ENCODE assay signal across 1 cellular context in the genomic region with DNA sequence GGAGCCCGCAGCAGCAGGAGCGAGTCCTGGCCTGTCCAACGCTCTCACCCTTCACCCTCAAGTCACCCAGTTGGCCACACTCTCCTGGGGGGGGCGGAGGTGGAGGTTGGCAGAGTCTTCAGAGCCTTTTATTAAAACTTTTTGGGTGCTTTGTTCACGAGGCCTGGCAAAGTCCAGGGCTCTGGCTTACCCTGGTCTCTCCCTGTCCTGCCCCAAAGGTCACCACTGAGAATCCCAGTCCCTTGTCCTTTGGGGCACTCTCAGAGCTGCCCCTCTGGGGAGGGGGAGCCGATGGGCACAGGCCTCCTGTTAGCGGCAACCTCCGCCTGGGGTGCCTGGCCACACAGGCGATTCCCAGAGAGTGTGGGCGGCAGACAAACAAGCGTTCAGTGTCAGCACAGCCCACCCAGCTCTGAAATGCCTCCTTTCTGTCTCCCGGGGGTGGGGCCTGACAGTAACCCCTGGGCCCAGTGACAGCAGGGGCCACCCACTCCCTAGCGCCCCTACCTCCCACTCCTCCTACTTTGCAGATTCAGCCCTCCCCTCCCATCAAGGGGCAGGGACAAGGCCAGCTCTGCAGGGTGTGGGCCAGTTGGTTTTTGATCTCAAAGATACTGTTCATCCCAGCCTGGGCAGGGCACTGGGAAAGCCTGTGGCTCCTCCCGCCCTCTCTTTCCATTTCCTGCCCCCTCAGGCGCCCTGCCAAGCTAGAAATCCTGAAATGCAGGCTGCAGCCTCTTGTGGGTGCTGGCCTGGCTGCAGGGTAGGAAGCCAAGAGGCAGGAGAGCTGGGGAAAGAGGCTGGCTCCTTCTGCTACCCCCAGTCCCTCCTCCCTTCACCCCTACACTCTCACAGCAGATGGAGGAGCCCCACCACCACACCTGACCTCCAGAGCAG.
TF ChIP-seq lines count a peak whose summit lies in the region.

No MANE protein-coding gene starts in this region.

TF ChIP-seq in HepG2, 621 proteins besides CTCF, POLR2A, EP300 and RAD21 (continued from another document and continues in another):
- TF ChIP-seq ATF7-NPFF (CRISPR knock-in tag; IDR thresholded peaks at IDR 0.05; ENCODE audit: low read depth) (0 out of 2 replicates have a peak, but pooled peaks have one; percentile 55), CEBPG (CRISPR knock-in tag; IDR thresholded peaks at IDR 0.05) (peak; percentile 31; the same call in 1 of the 2 replicates), NFATC3 (CRISPR knock-in tag; IDR thresholded peaks at IDR 0.05) (no peak), ZNF292 (CRISPR knock-in tag; IDR thresholded peaks at IDR 0.05; ENCODE audit: borderline replicate concordance, low read depth) (peak; percentile 88), ZNF572 (CRISPR knock-in tag; IDR thresholded peaks at IDR 0.05) (peak; percentile 85), XBP1 (CRISPR knock-in tag; IDR thresholded peaks at IDR 0.05) (no peak), ISX (CRISPR knock-in tag; conservative IDR thresholded peaks at IDR 0.05) (no peak), CBX5 (CRISPR knock-in tag; IDR thresholded peaks at IDR 0.05; ENCODE audit: borderline replicate concordance) (peak; percentile 61; the same call in 1 of the 2 replicates), ZSCAN29 (CRISPR knock-in tag; conservative IDR thresholded peaks at IDR 0.05) (peak; percentile 97), RBM22 (optimal IDR thresholded peaks at IDR 0.05; ENCODE audit: low read length) (no peak), GATA4 (IDR thresholded peaks at IDR 0.05; ENCODE audit: borderline replicate concordance, low read depth) (peak; percentile 32; the same call in 1 of the 2 replicates), HNRNPL (IDR thresholded peaks at IDR 0.05; ENCODE audit: low read depth, low read length) (peak; percentile 98), ZSCAN25 (CRISPR knock-in tag; IDR thresholded peaks at IDR 0.05) (peak; percentile 99), ZNF317 (CRISPR knock-in tag; IDR thresholded peaks at IDR 0.05) (peak; percentile 70; the same call in 1 of the 2 replicates), ZNF264 (CRISPR knock-in tag; IDR thresholded peaks at IDR 0.05) (no peak), REXO4 (CRISPR knock-in tag; IDR thresholded peaks at IDR 0.05; ENCODE audit: borderline replicate concordance) (no peak), ELF1 (CRISPR knock-in tag; IDR thresholded peaks at IDR 0.05) (peak; percentile 78; the same call in 1 of the 2 replicates), KLF15 (CRISPR knock-in tag; IDR thresholded peaks at IDR 0.05; ENCODE audit: borderline replicate concordance) (no peak), PCBP2 (optimal IDR thresholded peaks at IDR 0.05; ENCODE audit: low read depth, low read length, poor library complexity, severe bottlenecking) (no peak), ZNF614 (CRISPR knock-in tag; IDR thresholded peaks at IDR 0.05; ENCODE audit: borderline replicate concordance) (peak; percentile 65; the same call in 1 of the 2 replicates), KDM2A (CRISPR knock-in tag; IDR thresholded peaks at IDR 0.05; ENCODE audit: borderline replicate concordance, low read depth) (peak; percentile 40), ERF (CRISPR knock-in tag; IDR thresholded peaks at IDR 0.05) (peak; percentile 93), TARDBP (CRISPR knock-in tag; IDR thresholded peaks at IDR 0.05) (peak; percentile 94), ZNF430 (CRISPR knock-in tag; IDR thresholded peaks at IDR 0.05) (peak; percentile 84; the same call in 1 of the 2 replicates), ZFP62 (CRISPR knock-in tag; IDR thresholded peaks at IDR 0.05) (no peak), ZNF34 (CRISPR knock-in tag; IDR thresholded peaks at IDR 0.05; ENCODE audit: borderline replicate concordance) (peak; percentile 96; the same call in 1 of the 2 replicates), CC2D1A (CRISPR knock-in tag; IDR thresholded peaks at IDR 0.05) (peak; percentile 56; the same call in 1 of the 2 replicates)
- TF ChIP-seq, protein P1, sequence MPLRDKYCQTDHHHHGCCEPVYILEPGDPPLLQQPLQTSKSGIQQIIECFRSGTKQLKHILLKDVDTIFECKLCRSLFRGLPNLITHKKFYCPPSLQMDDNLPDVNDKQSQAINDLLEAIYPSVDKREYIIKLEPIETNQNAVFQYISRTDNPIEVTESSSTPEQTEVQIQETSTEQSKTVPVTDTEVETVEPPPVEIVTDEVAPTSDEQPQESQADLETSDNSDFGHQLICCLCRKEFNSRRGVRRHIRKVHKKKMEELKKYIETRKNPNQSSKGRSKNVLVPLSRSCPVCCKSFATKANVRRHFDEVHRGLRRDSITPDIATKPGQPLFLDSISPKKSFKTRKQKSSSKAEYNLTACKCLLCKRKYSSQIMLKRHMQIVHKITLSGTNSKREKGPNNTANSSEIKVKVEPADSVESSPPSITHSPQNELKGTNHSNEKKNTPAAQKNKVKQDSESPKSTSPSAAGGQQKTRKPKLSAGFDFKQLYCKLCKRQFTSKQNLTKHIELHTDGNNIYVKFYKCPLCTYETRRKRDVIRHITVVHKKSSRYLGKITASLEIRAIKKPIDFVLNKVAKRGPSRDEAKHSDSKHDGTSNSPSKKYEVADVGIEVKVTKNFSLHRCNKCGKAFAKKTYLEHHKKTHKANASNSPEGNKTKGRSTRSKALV (CRISPR knock-in tag; IDR thresholded peaks at IDR 0.05): peak; percentile 61
- TF ChIP-seq, protein P2, sequence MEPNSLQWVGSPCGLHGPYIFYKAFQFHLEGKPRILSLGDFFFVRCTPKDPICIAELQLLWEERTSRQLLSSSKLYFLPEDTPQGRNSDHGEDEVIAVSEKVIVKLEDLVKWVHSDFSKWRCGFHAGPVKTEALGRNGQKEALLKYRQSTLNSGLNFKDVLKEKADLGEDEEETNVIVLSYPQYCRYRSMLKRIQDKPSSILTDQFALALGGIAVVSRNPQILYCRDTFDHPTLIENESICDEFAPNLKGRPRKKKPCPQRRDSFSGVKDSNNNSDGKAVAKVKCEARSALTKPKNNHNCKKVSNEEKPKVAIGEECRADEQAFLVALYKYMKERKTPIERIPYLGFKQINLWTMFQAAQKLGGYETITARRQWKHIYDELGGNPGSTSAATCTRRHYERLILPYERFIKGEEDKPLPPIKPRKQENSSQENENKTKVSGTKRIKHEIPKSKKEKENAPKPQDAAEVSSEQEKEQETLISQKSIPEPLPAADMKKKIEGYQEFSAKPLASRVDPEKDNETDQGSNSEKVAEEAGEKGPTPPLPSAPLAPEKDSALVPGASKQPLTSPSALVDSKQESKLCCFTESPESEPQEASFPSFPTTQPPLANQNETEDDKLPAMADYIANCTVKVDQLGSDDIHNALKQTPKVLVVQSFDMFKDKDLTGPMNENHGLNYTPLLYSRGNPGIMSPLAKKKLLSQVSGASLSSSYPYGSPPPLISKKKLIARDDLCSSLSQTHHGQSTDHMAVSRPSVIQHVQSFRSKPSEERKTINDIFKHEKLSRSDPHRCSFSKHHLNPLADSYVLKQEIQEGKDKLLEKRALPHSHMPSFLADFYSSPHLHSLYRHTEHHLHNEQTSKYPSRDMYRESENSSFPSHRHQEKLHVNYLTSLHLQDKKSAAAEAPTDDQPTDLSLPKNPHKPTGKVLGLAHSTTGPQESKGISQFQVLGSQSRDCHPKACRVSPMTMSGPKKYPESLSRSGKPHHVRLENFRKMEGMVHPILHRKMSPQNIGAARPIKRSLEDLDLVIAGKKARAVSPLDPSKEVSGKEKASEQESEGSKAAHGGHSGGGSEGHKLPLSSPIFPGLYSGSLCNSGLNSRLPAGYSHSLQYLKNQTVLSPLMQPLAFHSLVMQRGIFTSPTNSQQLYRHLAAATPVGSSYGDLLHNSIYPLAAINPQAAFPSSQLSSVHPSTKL (CRISPR knock-in tag; IDR thresholded peaks at IDR 0.05): peak; percentile 86
- TF ChIP-seq, protein P3, sequence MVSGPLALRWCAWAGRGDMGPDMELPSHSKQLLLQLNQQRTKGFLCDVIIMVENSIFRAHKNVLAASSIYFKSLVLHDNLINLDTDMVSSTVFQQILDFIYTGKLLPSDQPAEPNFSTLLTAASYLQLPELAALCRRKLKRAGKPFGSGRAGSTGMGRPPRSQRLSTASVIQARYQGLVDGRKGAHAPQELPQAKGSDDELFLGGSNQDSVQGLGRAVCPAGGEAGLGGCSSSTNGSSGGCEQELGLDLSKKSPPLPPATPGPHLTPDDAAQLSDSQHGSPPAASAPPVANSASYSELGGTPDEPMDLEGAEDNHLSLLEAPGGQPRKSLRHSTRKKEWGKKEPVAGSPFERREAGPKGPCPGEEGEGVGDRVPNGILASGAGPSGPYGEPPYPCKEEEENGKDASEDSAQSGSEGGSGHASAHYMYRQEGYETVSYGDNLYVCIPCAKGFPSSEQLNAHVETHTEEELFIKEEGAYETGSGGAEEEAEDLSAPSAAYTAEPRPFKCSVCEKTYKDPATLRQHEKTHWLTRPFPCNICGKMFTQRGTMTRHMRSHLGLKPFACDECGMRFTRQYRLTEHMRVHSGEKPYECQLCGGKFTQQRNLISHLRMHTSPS (CRISPR knock-in tag; IDR thresholded peaks at IDR 0.05; ENCODE audit: low read depth): peak; percentile 98
- TF ChIP-seq, protein P4, sequence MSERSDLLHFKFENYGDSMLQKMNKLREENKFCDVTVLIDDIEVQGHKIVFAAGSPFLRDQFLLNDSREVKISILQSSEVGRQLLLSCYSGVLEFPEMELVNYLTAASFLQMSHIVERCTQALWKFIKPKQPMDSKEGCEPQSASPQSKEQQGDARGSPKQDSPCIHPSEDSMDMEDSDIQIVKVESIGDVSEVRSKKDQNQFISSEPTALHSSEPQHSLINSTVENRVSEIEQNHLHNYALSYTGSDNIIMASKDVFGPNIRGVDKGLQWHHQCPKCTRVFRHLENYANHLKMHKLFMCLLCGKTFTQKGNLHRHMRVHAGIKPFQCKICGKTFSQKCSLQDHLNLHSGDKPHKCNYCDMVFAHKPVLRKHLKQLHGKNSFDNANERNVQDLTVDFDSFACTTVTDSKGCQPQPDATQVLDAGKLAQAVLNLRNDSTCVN (CRISPR knock-in tag; IDR thresholded peaks at IDR 0.05; ENCODE audit: borderline replicate concordance): peak; percentile 75
- TF ChIP-seq, protein P5, sequence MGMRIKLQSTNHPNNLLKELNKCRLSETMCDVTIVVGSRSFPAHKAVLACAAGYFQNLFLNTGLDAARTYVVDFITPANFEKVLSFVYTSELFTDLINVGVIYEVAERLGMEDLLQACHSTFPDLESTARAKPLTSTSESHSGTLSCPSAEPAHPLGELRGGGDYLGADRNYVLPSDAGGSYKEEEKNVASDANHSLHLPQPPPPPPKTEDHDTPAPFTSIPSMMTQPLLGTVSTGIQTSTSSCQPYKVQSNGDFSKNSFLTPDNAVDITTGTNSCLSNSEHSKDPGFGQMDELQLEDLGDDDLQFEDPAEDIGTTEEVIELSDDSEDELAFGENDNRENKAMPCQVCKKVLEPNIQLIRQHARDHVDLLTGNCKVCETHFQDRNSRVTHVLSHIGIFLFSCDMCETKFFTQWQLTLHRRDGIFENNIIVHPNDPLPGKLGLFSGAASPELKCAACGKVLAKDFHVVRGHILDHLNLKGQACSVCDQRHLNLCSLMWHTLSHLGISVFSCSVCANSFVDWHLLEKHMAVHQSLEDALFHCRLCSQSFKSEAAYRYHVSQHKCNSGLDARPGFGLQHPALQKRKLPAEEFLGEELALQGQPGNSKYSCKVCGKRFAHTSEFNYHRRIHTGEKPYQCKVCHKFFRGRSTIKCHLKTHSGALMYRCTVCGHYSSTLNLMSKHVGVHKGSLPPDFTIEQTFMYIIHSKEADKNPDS (CRISPR knock-in tag; IDR thresholded peaks at IDR 0.05): no peak
- TF ChIP-seq, protein P6, sequence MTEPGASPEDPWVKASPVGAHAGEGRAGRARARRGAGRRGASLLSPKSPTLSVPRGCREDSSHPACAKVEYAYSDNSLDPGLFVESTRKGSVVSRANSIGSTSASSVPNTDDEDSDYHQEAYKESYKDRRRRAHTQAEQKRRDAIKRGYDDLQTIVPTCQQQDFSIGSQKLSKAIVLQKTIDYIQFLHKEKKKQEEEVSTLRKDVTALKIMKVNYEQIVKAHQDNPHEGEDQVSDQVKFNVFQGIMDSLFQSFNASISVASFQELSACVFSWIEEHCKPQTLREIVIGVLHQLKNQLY (CRISPR knock-in tag; IDR thresholded peaks at IDR 0.05): no peak
- TF ChIP-seq, protein P7, sequence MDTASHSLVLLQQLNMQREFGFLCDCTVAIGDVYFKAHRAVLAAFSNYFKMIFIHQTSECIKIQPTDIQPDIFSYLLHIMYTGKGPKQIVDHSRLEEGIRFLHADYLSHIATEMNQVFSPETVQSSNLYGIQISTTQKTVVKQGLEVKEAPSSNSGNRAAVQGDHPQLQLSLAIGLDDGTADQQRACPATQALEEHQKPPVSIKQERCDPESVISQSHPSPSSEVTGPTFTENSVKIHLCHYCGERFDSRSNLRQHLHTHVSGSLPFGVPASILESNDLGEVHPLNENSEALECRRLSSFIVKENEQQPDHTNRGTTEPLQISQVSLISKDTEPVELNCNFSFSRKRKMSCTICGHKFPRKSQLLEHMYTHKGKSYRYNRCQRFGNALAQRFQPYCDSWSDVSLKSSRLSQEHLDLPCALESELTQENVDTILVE (CRISPR knock-in tag; IDR thresholded peaks at IDR 0.05): peak; percentile 38; the same call in 1 of the 2 replicates
- TF ChIP-seq, protein P8, sequence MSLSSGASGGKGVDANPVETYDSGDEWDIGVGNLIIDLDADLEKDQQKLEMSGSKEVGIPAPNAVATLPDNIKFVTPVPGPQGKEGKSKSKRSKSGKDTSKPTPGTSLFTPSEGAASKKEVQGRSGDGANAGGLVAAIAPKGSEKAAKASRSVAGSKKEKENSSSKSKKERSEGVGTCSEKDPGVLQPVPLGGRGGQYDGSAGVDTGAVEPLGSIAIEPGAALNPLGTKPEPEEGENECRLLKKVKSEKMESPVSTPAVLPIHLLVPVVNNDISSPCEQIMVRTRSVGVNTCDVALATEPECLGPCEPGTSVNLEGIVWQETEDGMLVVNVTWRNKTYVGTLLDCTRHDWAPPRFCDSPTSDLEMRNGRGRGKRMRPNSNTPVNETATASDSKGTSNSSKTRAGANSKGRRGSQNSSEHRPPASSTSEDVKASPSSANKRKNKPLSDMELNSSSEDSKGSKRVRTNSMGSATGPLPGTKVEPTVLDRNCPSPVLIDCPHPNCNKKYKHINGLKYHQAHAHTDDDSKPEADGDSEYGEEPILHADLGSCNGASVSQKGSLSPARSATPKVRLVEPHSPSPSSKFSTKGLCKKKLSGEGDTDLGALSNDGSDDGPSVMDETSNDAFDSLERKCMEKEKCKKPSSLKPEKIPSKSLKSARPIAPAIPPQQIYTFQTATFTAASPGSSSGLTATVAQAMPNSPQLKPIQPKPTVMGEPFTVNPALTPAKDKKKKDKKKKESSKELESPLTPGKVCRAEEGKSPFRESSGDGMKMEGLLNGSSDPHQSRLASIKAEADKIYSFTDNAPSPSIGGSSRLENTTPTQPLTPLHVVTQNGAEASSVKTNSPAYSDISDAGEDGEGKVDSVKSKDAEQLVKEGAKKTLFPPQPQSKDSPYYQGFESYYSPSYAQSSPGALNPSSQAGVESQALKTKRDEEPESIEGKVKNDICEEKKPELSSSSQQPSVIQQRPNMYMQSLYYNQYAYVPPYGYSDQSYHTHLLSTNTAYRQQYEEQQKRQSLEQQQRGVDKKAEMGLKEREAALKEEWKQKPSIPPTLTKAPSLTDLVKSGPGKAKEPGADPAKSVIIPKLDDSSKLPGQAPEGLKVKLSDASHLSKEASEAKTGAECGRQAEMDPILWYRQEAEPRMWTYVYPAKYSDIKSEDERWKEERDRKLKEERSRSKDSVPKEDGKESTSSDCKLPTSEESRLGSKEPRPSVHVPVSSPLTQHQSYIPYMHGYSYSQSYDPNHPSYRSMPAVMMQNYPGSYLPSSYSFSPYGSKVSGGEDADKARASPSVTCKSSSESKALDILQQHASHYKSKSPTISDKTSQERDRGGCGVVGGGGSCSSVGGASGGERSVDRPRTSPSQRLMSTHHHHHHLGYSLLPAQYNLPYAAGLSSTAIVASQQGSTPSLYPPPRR (CRISPR knock-in tag; IDR thresholded peaks at IDR 0.05; ENCODE audit: borderline replicate concordance): peak; percentile 85
